Comparison of ENCODE assay signal across 13 cellular contexts in the genomic region with DNA sequence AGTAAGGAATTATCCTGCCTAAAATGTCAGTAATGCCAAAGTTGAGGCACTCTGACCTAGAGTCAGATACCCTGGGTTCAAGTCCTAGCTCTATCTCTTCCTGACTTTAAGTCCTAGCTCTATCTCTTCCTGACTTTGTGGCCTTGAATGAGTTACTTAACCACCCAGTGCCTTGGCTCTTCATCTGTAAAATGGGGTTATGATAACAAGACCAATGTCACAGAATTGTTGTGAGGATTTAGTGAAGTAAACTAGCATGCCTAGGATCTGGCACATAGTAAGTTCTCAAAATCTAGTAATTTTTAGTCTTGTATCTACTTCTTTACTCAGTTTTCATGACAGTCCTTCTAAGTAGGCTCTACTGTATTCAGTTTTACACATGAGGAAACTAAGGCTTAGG. TPM values are rescaled to one million over a fixed set of nuclear protein-coding genes. Genes with fewer than 3 reads are reported as not detected.
A peak's percentile ranks its signal among the peaks of the same experiment; 100 is the strongest.
DNase-seq lines count a peak whose midpoint lies in the region; ATAC-seq, FAIRE-seq and TF ChIP-seq lines count a peak whose summit lies in the region.
"Had no signal": no experiment of that assay in that cellular context is flagged by ENCODE, and none has a peak within 500 bp of the region (broad histone marks: within the 10 kb centered on the region; RNA-seq: fewer than 3 reads in every experiment).

No MANE protein-coding gene starts in this region.

- TF ChIP-seq CTCF in neural crest cell (conservative IDR thresholded peaks at IDR 0.05) (no peak), D721Med (IDR thresholded peaks at IDR 0.05; ENCODE audit: insufficient read depth, missing control alignments) (no peak)

- no peak overlapping the region for H3K27ac ChIP-seq in HUES6 (ENCODE audit: low read depth, low read length)

- H3K36me3 ChIP-seq in HUES6 (ENCODE audit: control insufficient read depth, insufficient read depth, low read length): no peaks in the 10 kb centered on the region; the same call in 1 of the 2 replicates
- peaks cover 5% of the 10 kb centered on the region for H3K36me3 ChIP-seq in adipocyte (ENCODE audit: control insufficient read depth, insufficient read depth, low read length, severe bottlenecking)

- H3K4me3 ChIP-seq in HUES6 (ENCODE audit: low read depth, low read length) (0 out of 2 replicates have a peak overlapping the region, but pooled peaks have one; percentile 3), adipocyte (ENCODE audit: low read length) (peak overlapping the region; percentile 17)

- H3K4me1 Mint-ChIP-seq in activated CD4-positive, alpha-beta T cell treated with anti-CD3 and anti-CD28 coated beads, Interleukin-2, amount 10 ng/mL, durations not matched to agents 24 days and 14 days: peaks cover 50% of the 10 kb centered on the region
- H3K4me1 Mint-ChIP-seq in neural crest cell: peaks cover 33% of the 10 kb centered on the region

- no peaks in the 10 kb centered on the region for H3K36me3 Mint-ChIP-seq in activated CD4-positive, alpha-beta T cell treated with anti-CD3 and anti-CD28 coated beads, Interleukin-2, amount 10 ng/mL, durations not matched to agents 24 days and 14 days (ENCODE audit: low read depth)
- peaks cover 8% of the 10 kb centered on the region for H3K36me3 Mint-ChIP-seq in neural crest cell (ENCODE audit: low read depth)

- DNase-seq in activated CD4-positive, alpha-beta T cell treated with anti-CD3 and anti-CD28 coated beads, Interleukin-2, amount 10 ng/mL, durations not matched to agents 24 days and 14 days: peak; percentile 54
- DNase-seq in activated CD4-positive, alpha-beta T cell treated with anti-CD3 and anti-CD28 coated beads for 1 hour: no peak
- DNase-seq in adipocyte (ENCODE audit: low read depth) (no peak), neural crest cell (ENCODE audit: low read depth, low spot score) (no peak), left ventricle myocardium superior (no peak), D721Med (ENCODE audit: insufficient read length, low spot score) (no peak)
- DNase-seq: activated CD4-positive, alpha-beta memory T cell treated with anti-CD3 and anti-CD28 coated beads for 36 hours; amygdala; NCI-H1092 treated with DMSO at 0.1 percent for 48 hours; NCI-H2227 treated with DMSO at 0.1 percent for 48 hours had no signal

- no peak overlapping the region for H3K27ac Mint-ChIP-seq in activated CD4-positive, alpha-beta T cell treated with anti-CD3 and anti-CD28 coated beads, Interleukin-2, amount 10 ng/mL, durations not matched to agents 24 days and 14 days
- H3K27ac Mint-ChIP-seq in neural crest cell (ENCODE audit: unreplicated experiment): no peak overlapping the region
- H3K27ac Mint-ChIP-seq: activated CD4-positive, alpha-beta memory T cell treated with anti-CD3 and anti-CD28 coated beads for 36 hours had no signal

- peak overlapping the region; percentile 23 for H3K4me3 Mint-ChIP-seq in activated CD4-positive, alpha-beta T cell treated with anti-CD3 and anti-CD28 coated beads, Interleukin-2, amount 10 ng/mL, durations not matched to agents 24 days and 14 days
- H3K4me3 Mint-ChIP-seq in neural crest cell: peak overlapping the region; percentile 95

- no peaks in the 10 kb centered on the region for H3K9me3 Mint-ChIP-seq in activated CD4-positive, alpha-beta T cell treated with anti-CD3 and anti-CD28 coated beads, Interleukin-2, amount 10 ng/mL, durations not matched to agents 24 days and 14 days
- no peaks in the 10 kb centered on the region for H3K9me3 Mint-ChIP-seq in neural crest cell

- H3K9ac ChIP-seq in HUES6 (ENCODE audit: low read length) (no peak overlapping the region), adipocyte (ENCODE audit: low read length) (no peak overlapping the region)

- intact Hi-C loops in activated CD4-positive, alpha-beta T cell treated with anti-CD3 and anti-CD28 coated beads, Interleukin-2, amount 10 ng/mL, durations not matched to agents 24 days and 14 days (cut with micrococcal nuclease): no loop called here
- intact Hi-C loops in left ventricle myocardium superior (cut with micrococcal nuclease): no loop called here

- ATAC-seq in left ventricle myocardium superior (no peak), HG02852 (IDR thresholded peaks at IDR 0.05; ENCODE audit: unreplicated experiment) (no peak)

- H3K27me3 Mint-ChIP-seq in activated CD4-positive, alpha-beta T cell treated with anti-CD3 and anti-CD28 coated beads, Interleukin-2, amount 10 ng/mL, durations not matched to agents 24 days and 14 days: no peaks in the 10 kb centered on the region
- peaks cover 4% of the 10 kb centered on the region for H3K27me3 Mint-ChIP-seq in neural crest cell (ENCODE audit: low read depth)
- H3K27me3 Mint-ChIP-seq: activated CD4-positive, alpha-beta memory T cell treated with anti-CD3 and anti-CD28 coated beads for 36 hours had no signal

- H3K27me3 ChIP-seq in HUES6 (ENCODE audit: control insufficient read depth, insufficient read depth, low read length) (no peaks in the 10 kb centered on the region; the same call in 1 of the 2 replicates), adipocyte (replicated peaks; ENCODE audit: control insufficient read depth, insufficient read depth, low read length) (no peaks in the 10 kb centered on the region)

- peaks cover 12% of the 10 kb centered on the region; the same call in 1 of the 2 replicates for H3K4me1 ChIP-seq in HUES6 (ENCODE audit: control insufficient read depth, insufficient read depth, low read length)
- H3K4me1 ChIP-seq in adipocyte (ENCODE audit: control insufficient read depth, insufficient read depth, low read length): peaks cover 39% of the 10 kb centered on the region

- FAIRE-seq in D721Med (lab: Jason Lieb, UNC): no peak
- FAIRE-seq: HTR-8/SVneo had no signal

- 0 out of 2 replicates have a peak, but pooled peaks cover 5% of the 10 kb centered on the region for H3K9me3 ChIP-seq in HUES6 (ENCODE audit: control insufficient read depth, insufficient read depth, low read depth, low read length)
- no peaks in the 10 kb centered on the region for H3K9me3 ChIP-seq in adipocyte (ENCODE audit: control insufficient read depth, low read length)

RNA-seq across cellular contexts. Expression of gene TRIM32, which starts 2.0 kb away (rescaled TPM):
- total RNA-seq in activated CD4-positive, alpha-beta T cell treated with anti-CD3 and anti-CD28 coated beads, Interleukin-2, amount 10 ng/mL, durations not matched to agents 24 days and 14 days: 11.9 and 14.4 TPM in 2 replicates
- total RNA-seq in neural crest cell (21.4 and 21.5 TPM in 2 replicates), left ventricle myocardium superior (18.0 TPM)
